ENCODE assay signal across 8 cellular contexts in the genomic region with DNA sequence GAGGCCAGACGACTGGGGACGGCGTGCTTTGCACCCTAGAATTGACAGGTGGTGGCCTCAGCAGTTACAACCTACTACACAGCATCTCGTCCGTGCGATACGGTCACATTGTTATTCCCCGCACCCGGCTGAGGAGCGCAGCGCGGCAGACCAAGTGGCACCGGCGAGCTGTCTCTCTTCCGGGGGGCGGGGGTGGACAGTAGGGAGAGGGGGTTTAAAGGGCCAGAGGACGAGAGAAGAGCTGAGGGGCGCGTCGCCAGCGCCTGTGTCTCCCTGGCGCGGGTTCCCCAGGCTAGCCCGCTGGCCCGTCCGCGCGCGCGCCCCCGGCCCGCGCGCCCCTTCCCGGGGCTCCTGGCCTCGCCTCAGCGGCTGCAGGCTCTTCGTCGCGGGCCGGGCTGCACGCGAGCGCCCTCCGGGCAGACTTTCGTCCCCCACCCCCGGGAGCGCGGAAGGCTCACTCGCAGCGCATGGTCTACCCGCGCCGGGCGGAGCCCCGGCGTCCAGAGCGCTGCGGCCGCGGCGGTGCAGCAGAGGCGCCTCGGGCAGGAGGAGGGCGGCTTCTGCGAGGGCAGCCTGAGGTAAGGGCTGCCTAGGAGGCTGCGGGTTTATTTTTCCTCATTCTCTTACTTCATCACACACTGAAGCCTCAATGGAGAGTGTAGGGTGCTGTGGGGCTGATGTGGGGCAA. TPM values are rescaled to one million over a fixed set of nuclear protein-coding genes. Genes with fewer than 3 reads are reported as not detected.
A peak's percentile ranks its signal among the peaks of the same experiment; 100 is the strongest.
DNase-seq lines count a peak whose midpoint lies in the region; ATAC-seq and TF ChIP-seq lines count a peak whose summit lies in the region.

A gene (plus strand): TSS at position 225 of the 688 bp plus-strand sequence.

- no peaks in the 10 kb centered on the region for H3K9me3 ChIP-seq in T-helper 17 cell (ENCODE audit: control insufficient read depth, low read length, poor library complexity, severe bottlenecking)
- peaks cover 0 to 20% (median 9%) of the 10 kb centered on the region in 12 donors for H3K9me3 ChIP-seq in heart left ventricle

- peaks cover 7% of the 10 kb centered on the region for H3K9me3 Mint-ChIP-seq in activated naive CD4-positive, alpha-beta T cell treated with anti-CD3 and anti-CD28 coated beads for 36 hours
- peaks cover 3% of the 10 kb centered on the region for H3K9me3 Mint-ChIP-seq in activated naive CD4-positive, alpha-beta T cell treated with anti-CD3 and anti-CD28 coated beads, Interleukin-2, amount 10 ng/mL, durations not matched to agents 7 days and 5 days

- peaks cover 35% of the 10 kb centered on the region for H3K27me3 Mint-ChIP-seq in activated naive CD4-positive, alpha-beta T cell treated with anti-CD3 and anti-CD28 coated beads for 36 hours (ENCODE audit: low read depth)
- peaks cover 45% of the 10 kb centered on the region for H3K27me3 Mint-ChIP-seq in activated naive CD4-positive, alpha-beta T cell treated with anti-CD3 and anti-CD28 coated beads, Interleukin-2, amount 10 ng/mL, durations not matched to agents 7 days and 5 days
- H3K27me3 Mint-ChIP-seq in T-helper 17 cell = peaks cover 43% of the 10 kb centered on the region

- H3K36me3 Mint-ChIP-seq in activated naive CD4-positive, alpha-beta T cell treated with anti-CD3 and anti-CD28 coated beads for 36 hours (ENCODE audit: low read depth) = no peaks in the 10 kb centered on the region
- no peaks in the 10 kb centered on the region for H3K36me3 Mint-ChIP-seq in activated naive CD4-positive, alpha-beta T cell treated with anti-CD3 and anti-CD28 coated beads, Interleukin-2, amount 10 ng/mL, durations not matched to agents 7 days and 5 days
- peaks cover 3% of the 10 kb centered on the region for H3K36me3 Mint-ChIP-seq in T-helper 17 cell (ENCODE audit: low read depth)

- H3K4me3 Mint-ChIP-seq in activated naive CD4-positive, alpha-beta T cell treated with anti-CD3 and anti-CD28 coated beads for 36 hours = no peak within 1 kb of the TSS
- no peak within 1 kb of the TSS for H3K4me3 Mint-ChIP-seq in activated naive CD4-positive, alpha-beta T cell treated with anti-CD3 and anti-CD28 coated beads, Interleukin-2, amount 10 ng/mL, durations not matched to agents 7 days and 5 days
- no peak within 1 kb of the TSS for H3K4me3 Mint-ChIP-seq in T-helper 17 cell

- H3K27me3 ChIP-seq in heart left ventricle = peaks cover 17 to 55% (median 32%) of the 10 kb centered on the region in 9 donors

- CTCF ChIA-PET in activated naive CD4-positive, alpha-beta T cell treated with anti-CD3 and anti-CD28 coated beads for 36 hours (lab: Charles Lee) = no interaction called here
- CTCF ChIA-PET in activated naive CD4-positive, alpha-beta T cell treated with anti-CD3 and anti-CD28 coated beads, Interleukin-2, amount 10 ng/mL, durations not matched to agents 7 days and 5 days (lab: Charles Lee) = no interaction called here

- no peak within 1 kb of the TSS for H3K27ac Mint-ChIP-seq in activated naive CD4-positive, alpha-beta T cell treated with anti-CD3 and anti-CD28 coated beads for 36 hours
- no peak within 1 kb of the TSS for H3K27ac Mint-ChIP-seq in activated naive CD4-positive, alpha-beta T cell treated with anti-CD3 and anti-CD28 coated beads, Interleukin-2, amount 10 ng/mL, durations not matched to agents 7 days and 5 days
- no peak within 1 kb of the TSS for H3K27ac Mint-ChIP-seq in T-helper 17 cell

- no peak for DNase-seq in activated naive CD4-positive, alpha-beta T cell treated with anti-CD3 and anti-CD28 coated beads for 36 hours
- DNase-seq in activated naive CD4-positive, alpha-beta T cell treated with anti-CD3 and anti-CD28 coated beads, Interleukin-2, amount 10 ng/mL, durations not matched to agents 7 days and 5 days = no peak
- DNase-seq in T-helper 17 cell (no peak), heart left ventricle (peak in 1 of 5 donors; percentile 61), pulmonary artery endothelial cell (ENCODE audit: low read depth, low spot score) (no peak), RKO (ENCODE audit: low spot score) (no peak), superior temporal gyrus (ENCODE audit: extremely low spot score) (no peak), pons (ENCODE audit: low spot score) (no peak)

- peak within 1 kb of the TSS in 11 of 12 donors; percentile 3 to 58 (median 28) for H3K4me3 ChIP-seq in heart left ventricle

- no peaks in the 10 kb centered on the region for H3K36me3 ChIP-seq in heart left ventricle

- no peak for TF ChIP-seq CTCF in heart left ventricle (IDR thresholded peaks at IDR 0.05)

- ATAC-seq in T-helper 17 cell (no peak), heart left ventricle (peak in 2 of 4 donors; percentile 36 to 39)

- WGBS in heart left ventricle, 4 donors = 0 to 2% (median 1%) methylated on average over 5 to 67 of the region's 67 CpGs

- peak within 1 kb of the TSS in 1 of 12 donors; percentile 18 for H3K27ac ChIP-seq in heart left ventricle

- TF ChIP-seq POLR2A in heart left ventricle (IDR thresholded peaks at IDR 0.05) = no peak

- H3K4me1 Mint-ChIP-seq in activated naive CD4-positive, alpha-beta T cell treated with anti-CD3 and anti-CD28 coated beads for 36 hours (ENCODE audit: low read depth) = no peaks in the 10 kb centered on the region
- no peaks in the 10 kb centered on the region for H3K4me1 Mint-ChIP-seq in activated naive CD4-positive, alpha-beta T cell treated with anti-CD3 and anti-CD28 coated beads, Interleukin-2, amount 10 ng/mL, durations not matched to agents 7 days and 5 days
- H3K4me1 Mint-ChIP-seq in T-helper 17 cell = peaks cover 4% of the 10 kb centered on the region

- intact Hi-C loops in activated naive CD4-positive, alpha-beta T cell treated with anti-CD3 and anti-CD28 coated beads for 36 hours (cut with micrococcal nuclease) = loop anchor here (2.0 kb wide), 1 partner anchor 14 kb away; no protein-coding TSS in a partner anchor
- intact Hi-C loops in heart left ventricle (cut with DNase I) = no loop called here

- H3K4me1 ChIP-seq in heart left ventricle = peaks cover 0 to 19% (median 0%) of the 10 kb centered on the region in 12 donors

RNA-seq across cellular contexts. Expression of the gene that starts here (rescaled TPM):
- 10 to 100 TPM; 23.4 to 26.2 TPM for total RNA-seq in activated naive CD4-positive, alpha-beta T cell treated with anti-CD3 and anti-CD28 coated beads for 36 hours
- total RNA-seq in T-helper 17 cell (100 to 1,000 TPM; 114 to 132 TPM), heart left ventricle (10 to 100 TPM in 6 of 9 donors, 1 to 10 TPM in 3; 5.9 to 71.9 (median 16.2) TPM), pulmonary artery endothelial cell (49.6 and 53.2 TPM in 2 replicates)
- polyA plus RNA-seq in heart left ventricle = 10 to 100 TPM in 1 of 2 donors, 1 to 10 TPM in 1; 1.4 to 17.4 TPM
